In genomic region chr12:119990382-119990874, GRCh38 we compare ENCODE assay signal across 9 cellular contexts. TPM values are rescaled to one million over a fixed set of nuclear protein-coding genes. Genes with fewer than 3 reads are reported as not detected.
DNase-seq lines count a peak whose midpoint lies in the region; ATAC-seq and TF ChIP-seq lines count a peak whose summit lies in the region.
"Had no signal": no experiment of that assay in that cellular context is flagged by ENCODE, and none has a peak within 500 bp of the region (broad histone marks: within the 10 kb centered on the region; RNA-seq: fewer than 3 reads in every experiment).

No MANE protein-coding gene starts in this region.

- H3K36me3 ChIP-seq in PC-9 (ENCODE audit: low read depth) (no peaks in the 10 kb centered on the region), psoas muscle (ENCODE audit: insufficient read depth in 1 of 2, low read depth in 1 of 2) (no peaks in the 10 kb centered on the region)

- no peaks in the 10 kb centered on the region for H3K27me3 ChIP-seq in PC-9 (ENCODE audit: insufficient read depth, low read depth)
- H3K27me3 ChIP-seq in psoas muscle (ENCODE audit: insufficient read depth in 3 of 3, low read length in 2 of 3), result peaks cover 0 to 88% (median 5%) of the 10 kb centered on the region in 3 donors

- H3K79me2 ChIP-seq in PC-9 (ENCODE audit: low read depth), result peaks cover 15% of the 10 kb centered on the region

- no TSS peak for BruUV-seq in PC-9 (replicated peaks; lab: Mats Ljungman, UMichigan)

- H2AFZ ChIP-seq in PC-9, result 0 out of 2 replicates have a peak overlapping the region, but pooled peaks have one; percentile 55

- peaks cover 12% of the 10 kb centered on the region; the same call in 1 of the 2 replicates for H3F3A ChIP-seq in PC-9 (ENCODE audit: insufficient read depth, low read depth)

- no peaks in the 10 kb centered on the region for H3K9me3 ChIP-seq in PC-9 (ENCODE audit: insufficient read depth, low read depth)
- H3K9me3 ChIP-seq in psoas muscle, result no peaks in the 10 kb centered on the region

- H3K27ac ChIP-seq in PC-9 (no peak overlapping the region), skin epidermis (peak overlapping the region in 6 of 21 experiments; percentile 6 to 72 (median 50)), psoas muscle (no peak overlapping the region)
- H3K27ac ChIP-seq: epithelial cell of prostate had no signal

- no peaks in the 10 kb centered on the region for H3K9me2 ChIP-seq in PC-9 (ENCODE audit: insufficient read depth)

- POLR2A ChIA-PET in PC-9 (lab: Charles Lee; ENCODE audit: unreplicated experiment), result no interaction called here

- H4K20me1 ChIP-seq in PC-9 (ENCODE audit: insufficient read depth), result no peaks in the 10 kb centered on the region

- no peak for ATAC-seq in psoas muscle

- H3K4me2 ChIP-seq in PC-9, result peak overlapping the region; percentile 86

- intact Hi-C loops in PC-9 (cut with micrococcal nuclease; ENCODE audit: unreplicated experiment), result no loop called here
- intact Hi-C loops in psoas muscle (cut with DNase I), result no loop called here

- H3K4me1 ChIP-seq in PC-9 (replicated peaks; ENCODE audit: insufficient read depth) (peaks cover 21% of the 10 kb centered on the region), psoas muscle (no peaks in the 10 kb centered on the region)

- CTCF ChIA-PET in PC-9 (lab: Charles Lee), result interaction anchor here (0.7 to 1.7 kb wide), 2 partner anchors 33 to 97 kb away, joined by 3 to 10 read pairs; no protein-coding TSS in a partner anchor

- H3K4me3 ChIP-seq in PC-9 (peak overlapping the region; percentile 68), epithelial cell of esophagus (ENCODE audit: low read length) (peak overlapping the region; percentile 65), skin epidermis (peak overlapping the region; percentile 43 to 75 (median 61)), psoas muscle (no peak overlapping the region)

- DNase-seq in NOMO-1 treated with DMSO at 0.1 percent for 48 hours (lab: John Stamatoyannopoulos, UW; ENCODE audit: unreplicated experiment) (peak; percentile 60), NOMO-1 treated with dmso at 0.1 percent for 144 hours (lab: John Stamatoyannopoulos, UW; ENCODE audit: unreplicated experiment) (no peak), PC-9 (peak in 1 of 2 experiments; percentile 66), epithelial cell of esophagus (ENCODE audit: low read depth) (peak; percentile 5), GOT3 (lab: John Stamatoyannopoulos, UW) (no peak), SKM-1 treated with dmso at 0.1 percent for 144 hours (lab: John Stamatoyannopoulos, UW; ENCODE audit: unreplicated experiment) (no peak), psoas muscle (no peak)

- WGBS in psoas muscle, 3 donors, result 24 to 31% (median 29%) methylated on average over 12 of the region's 12 CpGs

- TF ChIP-seq CTCF in PC-9 (conservative IDR thresholded peaks at IDR 0.05), result no peak
- TF ChIP-seq CTCF in epithelial cell of esophagus (IDR thresholded peaks at IDR 0.05; ENCODE audit: insufficient read depth, low read depth, low read length, missing control alignments), result no peak
- TF ChIP-seq CTCF in psoas muscle (IDR thresholded peaks at IDR 0.05), result no peak

RNA-seq across cellular contexts. Expression of gene BICDL1, which starts 1.4 kb away (rescaled TPM):
- total RNA-seq in PC-9 (2021) (14.4 and 18.6 TPM in 2 replicates), psoas muscle (under 1 TPM in 3 of 4 donors, not detected in 1; 0.09 to 0.22 (median 0.15) TPM)
- under 1 TPM; 0.05 to 0.13 (median 0.09) TPM for polyA plus RNA-seq in psoas muscle

Comparison
In these comparisons a context has a peak if more than half of its experiments do, and no peak if none do; other contexts are left out.
1. DNase-seq: peak in NOMO-1 treated with DMSO at 0.1 percent for 48 hours (single experiment) and epithelial cell of esophagus (single experiment); none in NOMO-1 treated with dmso at 0.1 percent for 144 hours (single experiment), GOT3 (single experiment), SKM-1 treated with dmso at 0.1 percent for 144 hours (single experiment) and psoas muscle (0 of 2).
2. RNA of gene BICDL1, which starts 1.4 kb away (total RNA-seq): 14.4 to 18.6 TPM in PC-9; 0.09 to 0.22 TPM in psoas muscle; every median in the first group is over 10 times any median in the second.